28 cellular contexts compared by ENCODE assay signal in genomic region chr10:45451407-45451806, GRCh38.
"Had no signal": no experiment of that assay in that cellular context is flagged by ENCODE, and none has a peak within 500 bp of the region (broad histone marks: within the 10 kb centered on the region; RNA-seq: fewer than 3 reads in every experiment).

No MANE protein-coding gene starts in this region.

- H3K9ac ChIP-seq: KMS-11 had no signal

- H3K4me1 Mint-ChIP-seq: activated CD4-positive, alpha-beta T cell treated with anti-CD3 and anti-CD28 coated beads for 36 hours had no signal

- H3K36me3 Mint-ChIP-seq: brain had no signal

- H3K27ac Mint-ChIP-seq: activated CD4-positive, alpha-beta memory T cell treated with anti-CD3 and anti-CD28 coated beads, Interleukin-2, amount 10 ng/mL, durations not matched to agents 7 days and 5 days; activated CD4-positive, alpha-beta T cell treated with anti-CD3 and anti-CD28 coated beads for 36 hours; activated naive CD4-positive, alpha-beta T cell treated with anti-CD3 and anti-CD28 coated beads, Interleukin-2, amount 10 ng/mL, durations not matched to agents 7 days and 5 days; activated T-cell treated with anti-CD3 and anti-CD28 coated beads, Interleukin-2, amount 50 U/mL, for 72 hours; activated T-helper 2 cell treated with anti-CD3 and anti-CD28 coated beads, Interferon-gamma antibody, Interleukin-2, Interleukin-4, amounts not matched to agents 10 μg/mL and 5 μg/mL and 100 μg/mL, durations not matched to agents 14 hours and 24 hours and 36 hours; brain had no signal

- H3K4me3 ChIP-seq: SK-N-MC had no signal

- FAIRE-seq: astrocyte, TTC549 had no signal

- ATAC-seq: activated CD4-positive, alpha-beta T cell treated with anti-CD3 and anti-CD28 coated beads for 36 hours; Right ventricle myocardium inferior; T-cell had no signal

- DNase-seq: activated CD4-positive, alpha-beta memory T cell treated with anti-CD3 and anti-CD28 coated beads, Interleukin-2, amount 10 ng/mL, durations not matched to agents 7 days and 5 days; activated CD4-positive, alpha-beta T cell treated with anti-CD3 and anti-CD28 coated beads for 36 hours; activated CD4-positive, alpha-beta T cell treated with anti-CD3 and anti-CD28 coated beads, Interleukin-2, amount 50 U/mL, for 1 hour; activated CD8-positive, alpha-beta memory T cell treated with anti-CD3 and anti-CD28 coated beads, Interleukin-2, amount 50 U/mL, for 4 hours; activated gamma-delta T cell treated with Interleukin-2 at 50 U/mL for 16 hours; activated naive CD4-positive, alpha-beta T cell treated with anti-CD3 and anti-CD28 coated beads, Interleukin-2, amount 10 ng/mL, durations not matched to agents 7 days and 5 days; activated T-cell treated with anti-CD3 and anti-CD28 coated beads, Interleukin-2, amount 50 U/mL, for 72 hours; amniotic stem cell; MM.1S; NCI-H1105; NCI-H1436; NCI-H1694 treated with DMSO at 0.1 percent for 48 hours; NCI-H2029 treated with DMSO at 0.1 percent for 48 hours; NCI-H345; NCI-H510A; NCI-H526 treated with DMSO at 0.1 percent for 48 hours; NCI-H82; RPMI8226; T-cell; T-helper 2 cell; T1000 had no signal

- H3K9me3 Mint-ChIP-seq: activated CD4-positive, alpha-beta memory T cell treated with anti-CD3 and anti-CD28 coated beads, Interleukin-2, amount 10 ng/mL, durations not matched to agents 7 days and 5 days; activated naive CD4-positive, alpha-beta T cell treated with anti-CD3 and anti-CD28 coated beads, Interleukin-2, amount 10 ng/mL, durations not matched to agents 7 days and 5 days; activated T-cell treated with anti-CD3 and anti-CD28 coated beads, Interleukin-2, amount 50 U/mL, for 72 hours; activated T-helper 2 cell treated with anti-CD3 and anti-CD28 coated beads, Interferon-gamma antibody, Interleukin-2, Interleukin-4, amounts not matched to agents 10 μg/mL and 5 μg/mL and 100 μg/mL, durations not matched to agents 14 hours and 24 hours and 36 hours; brain; T-cell had no signal

- H3K27me3 Mint-ChIP-seq: activated CD4-positive, alpha-beta memory T cell treated with anti-CD3 and anti-CD28 coated beads, Interleukin-2, amount 10 ng/mL, durations not matched to agents 7 days and 5 days; activated CD4-positive, alpha-beta T cell treated with anti-CD3 and anti-CD28 coated beads for 36 hours; activated naive CD4-positive, alpha-beta T cell treated with anti-CD3 and anti-CD28 coated beads, Interleukin-2, amount 10 ng/mL, durations not matched to agents 7 days and 5 days; brain; T-cell had no signal

- H3K27ac ChIP-seq: KMS-11, SK-N-MC had no signal

- H3K4me3 Mint-ChIP-seq: activated CD4-positive, alpha-beta memory T cell treated with anti-CD3 and anti-CD28 coated beads, Interleukin-2, amount 10 ng/mL, durations not matched to agents 7 days and 5 days; activated CD4-positive, alpha-beta T cell treated with anti-CD3 and anti-CD28 coated beads for 36 hours; activated naive CD4-positive, alpha-beta T cell treated with anti-CD3 and anti-CD28 coated beads, Interleukin-2, amount 10 ng/mL, durations not matched to agents 7 days and 5 days; activated T-cell treated with anti-CD3 and anti-CD28 coated beads, Interleukin-2, amount 50 U/mL, for 72 hours; brain; T-cell had no signal
